In the genomic region with DNA sequence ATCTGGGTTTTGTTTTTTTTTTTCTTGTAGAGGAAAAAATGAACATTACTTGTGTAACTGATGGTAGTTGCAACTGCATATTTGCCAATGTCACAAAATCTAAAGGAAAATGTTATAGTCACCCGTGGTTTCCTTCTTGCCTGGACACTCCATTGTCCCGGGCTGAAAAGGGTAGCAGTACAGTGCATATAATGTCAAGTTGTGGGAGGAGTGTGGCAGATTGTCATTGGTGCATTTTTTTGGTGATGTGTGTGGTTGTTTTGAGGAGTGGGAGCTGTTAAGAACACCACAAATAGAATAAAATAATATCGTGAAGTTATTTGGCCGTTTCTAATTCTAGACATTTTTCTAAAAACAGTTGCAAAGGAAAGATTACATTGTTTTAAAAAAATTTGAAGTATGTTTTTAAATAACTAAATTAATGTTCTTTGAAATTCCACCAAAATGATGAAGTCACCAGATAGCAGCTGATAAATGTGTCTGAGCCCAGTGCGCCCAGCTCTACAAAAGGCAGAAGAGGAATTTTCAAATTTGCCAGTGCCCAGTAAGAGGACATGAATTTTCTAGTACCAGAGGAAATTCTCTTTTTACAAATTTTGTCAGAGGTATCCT, we compare ENCODE assay signal across 8 cellular contexts. TPM values are rescaled to one million over a fixed set of nuclear protein-coding genes. Genes with fewer than 3 reads are reported as not detected.
DNase-seq lines count a peak whose midpoint lies in the region; TF ChIP-seq lines count a peak whose summit lies in the region.

No MANE protein-coding gene starts in this region.

- H3K4me1 ChIP-seq in neutrophil (ENCODE audit: control insufficient read depth in 1 of 2, insufficient read depth in 1 of 2, low read depth in 1 of 2, low read length in 1 of 2), result peaks cover 45 to 50% of the 10 kb centered on the region in 2 experiments

- TF ChIP-seq CTCF in epithelial cell of esophagus (IDR thresholded peaks at IDR 0.05; ENCODE audit: insufficient read depth, low read depth, low read length, missing control alignments) (no peak), neutrophil (IDR thresholded peaks at IDR 0.05) (no peak)

- H3K27ac ChIP-seq in neutrophil, result no peak overlapping the region

- in situ Hi-C loops in SK-MEL-5 (cut with HindIII; ENCODE audit: low pct_unique_long_range_greater_than_20kb, low sequenced_read_pairs), result no loop called here

- H3K9me3 ChIP-seq in neutrophil, result no peaks in the 10 kb centered on the region

- peak; percentile 14 for DNase-seq in DMS53 (lab: John Stamatoyannopoulos, UW)
- DNase-seq in DMS53 treated with DMSO at 0.1 percent for 48 hours (lab: John Stamatoyannopoulos, UW; ENCODE audit: unreplicated experiment), result no peak
- peak; percentile 28 for DNase-seq in SK-MEL-5 (ENCODE audit: low read depth, low spot score)
- no peak for DNase-seq in epithelial cell of esophagus (ENCODE audit: low read depth)
- no peak for DNase-seq in ureter (ENCODE audit: low spot score)
- DNase-seq in NCI-H2107 treated with DMSO at 0.1 percent for 48 hours (lab: John Stamatoyannopoulos, UW; ENCODE audit: unreplicated experiment), result no peak
- DNase-seq in NCI-H2107 (lab: John Stamatoyannopoulos, UW), result no peak

- peak overlapping the region; percentile 62 for H3K4me3 ChIP-seq in epithelial cell of esophagus (ENCODE audit: low read length)
- H3K4me3 ChIP-seq in neutrophil (ENCODE audit: low read depth in 1 of 2, low read length in 1 of 2), result peak overlapping the region; percentile 69 to 77

- no peaks in the 10 kb centered on the region for H3K36me3 ChIP-seq in neutrophil

- peaks cover 18% of the 10 kb centered on the region for H3K27me3 ChIP-seq in neutrophil

RNA-seq across cellular contexts. Expression of a gene that starts 1.3 kb away (rescaled TPM):
- total RNA-seq in SK-MEL-5 (2014; rRNA removed; shearing (Covaris generic)), result 31.5 and 33.0 TPM in 2 replicates
- 19.1 and 24.9 TPM in 2 replicates for polyA plus RNA-seq in SK-MEL-5 (2015; cell fraction: cytosol; rRNA removed)
- polyA plus RNA-seq in SK-MEL-5 (2015; cell fraction: nucleus; rRNA removed), result 51.1 and 54.5 TPM in 2 replicates
- total RNA-seq in ureter, result 37.0 TPM

RNA-seq across cellular contexts. Expression of a gene that starts 33.2 kb away (rescaled TPM):
- total RNA-seq in SK-MEL-5 (2014; rRNA removed; shearing (Covaris generic)), result 1,280 and 1,422 TPM in 2 replicates
- polyA plus RNA-seq in SK-MEL-5 (2015; cell fraction: cytosol; rRNA removed), result 927 and 1,082 TPM in 2 replicates
- 224 and 248 TPM in 2 replicates for polyA plus RNA-seq in SK-MEL-5 (2015; cell fraction: nucleus; rRNA removed)
- total RNA-seq in ureter, result 11.3 TPM

Comparison
In these comparisons a context has a peak if more than half of its experiments do, and no peak if none do; other contexts are left out.
1. DNase-seq: peak in DMS53 (single experiment) and SK-MEL-5 (single experiment); none in DMS53 treated with DMSO at 0.1 percent for 48 hours (single experiment), epithelial cell of esophagus (single experiment), ureter (single experiment), NCI-H2107 treated with DMSO at 0.1 percent for 48 hours (single experiment) and NCI-H2107 (single experiment).
2. RNA of a gene that starts 33.2 kb away (total RNA-seq): 1,280 to 1,422 TPM in SK-MEL-5; 11.3 TPM in ureter (single experiment); every median in the first group is over 100 times any median in the second.